In genomic region chr10:76892766-76893479, GRCh38 we compare ENCODE assay signal across 34 cellular contexts.
"Had no signal": no experiment of that assay in that cellular context is flagged by ENCODE, and none has a peak within 500 bp of the region (broad histone marks: within the 10 kb centered on the region; RNA-seq: fewer than 3 reads in every experiment).

No MANE protein-coding gene starts in this region.

- H3K36me3 ChIP-seq: brain microvascular endothelial cell, heart left ventricle, neural progenitor cell, right atrium auricular region, tibial nerve, WERI-Rb-1 had no signal

- H3K9me3 Mint-ChIP-seq: activated CD4-positive, alpha-beta T cell treated with anti-CD3 and anti-CD28 coated beads, Interleukin-2, amount 10 ng/mL, durations not matched to agents 7 days and 5 days; activated naive CD8-positive, alpha-beta T cell treated with anti-CD3 and anti-CD28 coated beads, Interleukin-2, amount 10 ng/mL, durations not matched to agents 7 days and 5 days had no signal

- H3K9me3 ChIP-seq: ascending aorta, psoas muscle, tibial nerve had no signal

- H3K4me2 ChIP-seq: neural progenitor cell had no signal

- H2AFZ ChIP-seq: neural progenitor cell, parathyroid adenoma had no signal

- H3K9ac ChIP-seq: neural progenitor cell, parathyroid adenoma had no signal

- H3K4me3 Mint-ChIP-seq: activated CD4-positive, alpha-beta memory T cell treated with anti-CD3 and anti-CD28 coated beads, Interleukin-2, amount 10 ng/mL, durations not matched to agents 7 days and 5 days; activated CD4-positive, alpha-beta T cell treated with anti-CD3 and anti-CD28 coated beads, Interleukin-2, amount 10 ng/mL, durations not matched to agents 7 days and 5 days; activated naive CD4-positive, alpha-beta T cell treated with anti-CD3 and anti-CD28 coated beads, Interleukin-2, amount 10 ng/mL, durations not matched to agents 7 days and 5 days; activated naive CD8-positive, alpha-beta T cell treated with anti-CD3 and anti-CD28 coated beads, Interleukin-2, amount 10 ng/mL, durations not matched to agents 7 days and 5 days; activated T-cell treated with anti-CD3 and anti-CD28 coated beads, Interleukin-2, amount 50 U/mL, for 24 hours; immature natural killer cell; naive thymus-derived CD8-positive, alpha-beta T cell; neural progenitor cell; T-helper 17 cell had no signal

- H3K36me3 Mint-ChIP-seq: activated naive CD4-positive, alpha-beta T cell treated with anti-CD3 and anti-CD28 coated beads, Interleukin-2, amount 10 ng/mL, durations not matched to agents 7 days and 5 days; activated naive CD8-positive, alpha-beta T cell treated with anti-CD3 and anti-CD28 coated beads, Interleukin-2, amount 10 ng/mL, durations not matched to agents 7 days and 5 days had no signal

- H3K4me1 Mint-ChIP-seq: activated CD4-positive, alpha-beta memory T cell treated with anti-CD3 and anti-CD28 coated beads, Interleukin-2, amount 10 ng/mL, durations not matched to agents 7 days and 5 days; activated CD4-positive, alpha-beta T cell treated with anti-CD3 and anti-CD28 coated beads, Interleukin-2, amount 10 ng/mL, durations not matched to agents 7 days and 5 days; activated naive CD4-positive, alpha-beta T cell treated with anti-CD3 and anti-CD28 coated beads, Interleukin-2, amount 10 ng/mL, durations not matched to agents 7 days and 5 days; activated naive CD8-positive, alpha-beta T cell treated with anti-CD3 and anti-CD28 coated beads, Interleukin-2, amount 10 ng/mL, durations not matched to agents 7 days and 5 days; immature natural killer cell; naive thymus-derived CD8-positive, alpha-beta T cell; T-helper 17 cell had no signal

- FAIRE-seq: kidney had no signal

- ATAC-seq: heart left ventricle; left colon; naive thymus-derived CD8-positive, alpha-beta T cell; psoas muscle; T-helper 17 cell had no signal

- H3K27me3 Mint-ChIP-seq: activated CD4-positive, alpha-beta memory T cell treated with anti-CD3 and anti-CD28 coated beads, Interleukin-2, amount 10 ng/mL, durations not matched to agents 7 days and 5 days; activated naive CD4-positive, alpha-beta T cell treated with anti-CD3 and anti-CD28 coated beads, Interleukin-2, amount 10 ng/mL, durations not matched to agents 7 days and 5 days; activated T-cell treated with anti-CD3 and anti-CD28 coated beads, Interleukin-2, amount 50 U/mL, for 24 hours had no signal

- H3K4me3 ChIP-seq: ascending aorta, coronary artery, dorsolateral prefrontal cortex, heart left ventricle, neural progenitor cell, psoas muscle, right atrium auricular region, tibial nerve had no signal

- H3K27ac ChIP-seq: ascending aorta, brain microvascular endothelial cell, coronary artery, dorsolateral prefrontal cortex, heart left ventricle, neural progenitor cell, parathyroid adenoma, psoas muscle, right atrium auricular region, WERI-Rb-1 had no signal

- H3K27ac Mint-ChIP-seq: activated CD4-positive, alpha-beta memory T cell treated with anti-CD3 and anti-CD28 coated beads, Interleukin-2, amount 10 ng/mL, durations not matched to agents 7 days and 5 days; activated CD4-positive, alpha-beta T cell treated with anti-CD3 and anti-CD28 coated beads, Interleukin-2, amount 10 ng/mL, durations not matched to agents 7 days and 5 days; activated naive CD4-positive, alpha-beta T cell treated with anti-CD3 and anti-CD28 coated beads, Interleukin-2, amount 10 ng/mL, durations not matched to agents 7 days and 5 days; activated naive CD8-positive, alpha-beta T cell treated with anti-CD3 and anti-CD28 coated beads, Interleukin-2, amount 10 ng/mL, durations not matched to agents 7 days and 5 days; activated T-cell treated with anti-CD3 and anti-CD28 coated beads, Interleukin-2, amount 50 U/mL, for 24 hours; immature natural killer cell; naive thymus-derived CD8-positive, alpha-beta T cell; neural progenitor cell; T-helper 17 cell had no signal

- DNase-seq: activated CD4-positive, alpha-beta memory T cell treated with anti-CD3 and anti-CD28 coated beads, Interleukin-2, amount 10 ng/mL, durations not matched to agents 7 days and 5 days; activated CD4-positive, alpha-beta T cell treated with anti-CD3 and anti-CD28 coated beads for 1 hour; activated CD4-positive, alpha-beta T cell treated with anti-CD3 and anti-CD28 coated beads, Interleukin-2, amount 10 ng/mL, durations not matched to agents 7 days and 5 days; activated CD8-positive, alpha-beta memory T cell treated with anti-CD3 and anti-CD28 coated beads, Interleukin-2, amount 50 U/mL, for 48 hours; activated gamma-delta T cell; activated naive CD4-positive, alpha-beta T cell treated with anti-CD3 and anti-CD28 coated beads, Interleukin-2, amount 10 ng/mL, durations not matched to agents 7 days and 5 days; activated naive CD8-positive, alpha-beta T cell treated with anti-CD3 and anti-CD28 coated beads, Interleukin-2, amount 10 ng/mL, durations not matched to agents 7 days and 5 days; activated T-cell treated with anti-CD3 and anti-CD28 coated beads, Interleukin-2, amount 50 U/mL, for 24 hours; brain microvascular endothelial cell; dorsolateral prefrontal cortex; effector memory CD4-positive, alpha-beta T cell; erythroblast; foreskin fibroblast; heart left ventricle; hypothalamus; immature natural killer cell; kidney; left colon; midbrain; naive thymus-derived CD8-positive, alpha-beta T cell; occipital lobe; psoas muscle; stimulated activated CD4-positive, alpha-beta T cell treated with anti-CD3 and anti-CD28 coated beads, Interleukin-15, amount 100 ng/mL, for 24 hours; stimulated activated CD4-positive, alpha-beta T cell treated with anti-CD3 and anti-CD28 coated beads, Interleukin-2, amount 100 ng/mL, for 24 hours; stimulated activated naive CD4-positive, alpha-beta T cell; T-helper 17 cell; T1000; WERI-Rb-1 had no signal

- H3K27me3 ChIP-seq: ascending aorta, brain microvascular endothelial cell, dorsolateral prefrontal cortex, heart left ventricle, neural progenitor cell, right atrium auricular region, tibial nerve had no signal

- H3K79me2 ChIP-seq: parathyroid adenoma had no signal

- H3K4me1 ChIP-seq: ascending aorta, neural progenitor cell, parathyroid adenoma, psoas muscle, right atrium auricular region had no signal
